ENCODE assay signal across 13 cellular contexts in the genomic region with DNA sequence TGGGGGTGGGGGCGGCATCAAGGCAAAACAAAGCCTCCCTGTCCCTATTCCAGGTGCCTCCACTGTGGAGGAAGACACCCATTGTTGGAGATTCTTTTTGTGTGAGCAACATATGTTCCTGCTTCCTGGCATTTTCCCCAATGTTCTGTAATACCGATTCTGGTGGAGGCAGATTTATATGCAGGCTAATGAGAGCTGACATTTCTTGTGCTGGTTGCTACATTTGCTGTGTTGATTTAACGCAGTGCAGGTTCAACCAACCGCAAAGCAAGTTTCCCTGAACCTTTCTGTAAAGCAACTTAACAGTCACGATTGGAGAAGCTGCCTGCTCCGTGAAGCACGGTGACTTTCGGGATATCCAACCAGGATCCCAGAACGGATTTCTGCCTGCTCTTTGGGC.
DNase-seq lines count a peak whose midpoint lies in the region; ATAC-seq, FAIRE-seq and TF ChIP-seq lines count a peak whose summit lies in the region.
"Had no signal": no experiment of that assay in that cellular context is flagged by ENCODE, and none has a peak within 500 bp of the region (broad histone marks: within the 10 kb centered on the region; RNA-seq: fewer than 3 reads in every experiment).

No MANE protein-coding gene starts in this region.

- no peak for TF ChIP-seq CTCF in MCF 10A (IDR thresholded peaks at IDR 0.05; ENCODE audit: unreplicated experiment)
- TF ChIP-seq CTCF in breast epithelium (IDR thresholded peaks at IDR 0.05), result no peak
- no peak for TF ChIP-seq CTCF in fibroblast of villous mesenchyme (IDR thresholded peaks at IDR 0.05; ENCODE audit: insufficient read depth, low read depth, low read length)
- no peak for TF ChIP-seq CTCF in colonic mucosa (IDR thresholded peaks at IDR 0.05)

- no peaks in the 10 kb centered on the region for H3K9me3 ChIP-seq in breast epithelium
- H3K9me3 ChIP-seq in colonic mucosa, result no peaks in the 10 kb centered on the region
- H3K9me3 ChIP-seq: lower lobe of right lung had no signal

- no peak overlapping the region for H3K27ac ChIP-seq in breast epithelium
- H3K27ac ChIP-seq in colonic mucosa, result no peak overlapping the region
- H3K27ac ChIP-seq: lower lobe of right lung had no signal

- POLR2A ChIA-PET in MCF 10A (lab: Yijun Ruan, JAX), result interaction anchor here (0.6 kb wide), 2 partner anchors 22 to 41 kb away, joined by 3 read pairs; no protein-coding TSS in a partner anchor

- no peaks in the 10 kb centered on the region for H3K27me3 Mint-ChIP-seq in MCF 10A (ENCODE audit: insufficient read depth, unreplicated experiment)

- H3K36me3 ChIP-seq in breast epithelium (no peaks in the 10 kb centered on the region), colonic mucosa (no peaks in the 10 kb centered on the region)
- H3K36me3 ChIP-seq: lower lobe of right lung had no signal

- intact Hi-C loops in MCF 10A (cut with micrococcal nuclease), result no loop called here
- intact Hi-C loops in breast epithelium (cut with DNase I; ENCODE audit: low total_unique reads), result no loop called here
- intact Hi-C loops in left cardiac atrium (cut with DNase I), result no loop called here
- intact Hi-C loops in colonic mucosa (cut with DNase I), result no loop called here

- H3K27ac Mint-ChIP-seq in MCF 10A (ENCODE audit: low read depth, unreplicated experiment), result no peak overlapping the region

- H3K4me1 ChIP-seq in breast epithelium (no peaks in the 10 kb centered on the region), colonic mucosa (no peaks in the 10 kb centered on the region)
- H3K4me1 ChIP-seq: lower lobe of right lung had no signal

- ATAC-seq in SK-N-SH treated with all-trans-retinoic acid at 6 μM for 48 hours (peak; percentile 56; the same call in 2 of the 3 replicates), left cardiac atrium (no peak)
- ATAC-seq: lower lobe of right lung had no signal

- no peak for FAIRE-seq in urothelium cell line (lab: Jason Lieb, UNC)
- FAIRE-seq: colon had no signal

- peak overlapping the region; percentile 37 for H3K4me3 Mint-ChIP-seq in MCF 10A (ENCODE audit: unreplicated experiment)

- no peak for TF ChIP-seq POLR2A in breast epithelium (IDR thresholded peaks at IDR 0.05)

- DNase-seq in MCF 10A (ENCODE audit: unreplicated experiment) (peak; percentile 65), breast epithelium (ENCODE audit: low spot score in 2 of 2) (no peak), fibroblast of villous mesenchyme (ENCODE audit: low read depth) (peak; percentile 5), urothelium cell line (ENCODE audit: low spot score) (peak; percentile 69), left cardiac atrium (no peak), colonic mucosa (no peak), amygdala (lab: John Stamatoyannopoulos, UW) (no peak)
- DNase-seq: activated gamma-delta T cell, AML-193, lower lobe of right lung, T-helper 1 cell had no signal

- H3K27me3 ChIP-seq in breast epithelium (no peaks in the 10 kb centered on the region), colonic mucosa (no peaks in the 10 kb centered on the region)

- H3K4me1 Mint-ChIP-seq in MCF 10A (ENCODE audit: insufficient read depth, unreplicated experiment), result peaks cover 35% of the 10 kb centered on the region

- H3K4me3 ChIP-seq in breast epithelium (no peak overlapping the region), fibroblast of villous mesenchyme (ENCODE audit: low read depth, low read length) (no peak overlapping the region), colonic mucosa (no peak overlapping the region)
- H3K4me3 ChIP-seq: lower lobe of right lung had no signal

- no peaks in the 10 kb centered on the region for H3K36me3 Mint-ChIP-seq in MCF 10A (ENCODE audit: insufficient read depth, unreplicated experiment)

- CTCF ChIA-PET in MCF 10A (lab: Yijun Ruan, JAX), result interaction anchor here (0.7 kb wide), 1 partner anchor 20 kb away, joined by 3 read pairs; no protein-coding TSS in a partner anchor

- no peak overlapping the region for H3K9ac ChIP-seq in colonic mucosa (ENCODE audit: low read depth in 2 of 2, low read length in 2 of 2)

- BruUV-seq in MCF 10A (replicated peaks; lab: Mats Ljungman, UMichigan), result no TSS peak

- H3K9me3 Mint-ChIP-seq in MCF 10A (ENCODE audit: unreplicated experiment), result no peaks in the 10 kb centered on the region

TF ChIP-seq in SK-N-SH treated with all-trans-retinoic acid at 6 μM for 48 hours, 23 proteins besides CTCF, POLR2A, EP300 and RAD21:
- TF ChIP-seq BACH2 (CRISPR knock-in tag; IDR thresholded peaks at IDR 0.05; ENCODE audit: borderline replicate concordance), result no peak
- no peak for TF ChIP-seq ZNF70 (CRISPR knock-in tag; IDR thresholded peaks at IDR 0.05)
- no peak for TF ChIP-seq ZFP30 (CRISPR knock-in tag; IDR thresholded peaks at IDR 0.05)
- no peak for TF ChIP-seq ZNF8 (CRISPR knock-in tag; IDR thresholded peaks at IDR 0.05)
- TF ChIP-seq TCF4 (CRISPR knock-in tag; IDR thresholded peaks at IDR 0.05; ENCODE audit: borderline replicate concordance), result 0 out of 2 replicates have a peak, but pooled peaks have one; percentile 16
- TF ChIP-seq ISL1 (CRISPR knock-in tag; IDR thresholded peaks at IDR 0.05), result peak; percentile 45; the same call in 1 of the 2 replicates
- TF ChIP-seq, protein P1, sequence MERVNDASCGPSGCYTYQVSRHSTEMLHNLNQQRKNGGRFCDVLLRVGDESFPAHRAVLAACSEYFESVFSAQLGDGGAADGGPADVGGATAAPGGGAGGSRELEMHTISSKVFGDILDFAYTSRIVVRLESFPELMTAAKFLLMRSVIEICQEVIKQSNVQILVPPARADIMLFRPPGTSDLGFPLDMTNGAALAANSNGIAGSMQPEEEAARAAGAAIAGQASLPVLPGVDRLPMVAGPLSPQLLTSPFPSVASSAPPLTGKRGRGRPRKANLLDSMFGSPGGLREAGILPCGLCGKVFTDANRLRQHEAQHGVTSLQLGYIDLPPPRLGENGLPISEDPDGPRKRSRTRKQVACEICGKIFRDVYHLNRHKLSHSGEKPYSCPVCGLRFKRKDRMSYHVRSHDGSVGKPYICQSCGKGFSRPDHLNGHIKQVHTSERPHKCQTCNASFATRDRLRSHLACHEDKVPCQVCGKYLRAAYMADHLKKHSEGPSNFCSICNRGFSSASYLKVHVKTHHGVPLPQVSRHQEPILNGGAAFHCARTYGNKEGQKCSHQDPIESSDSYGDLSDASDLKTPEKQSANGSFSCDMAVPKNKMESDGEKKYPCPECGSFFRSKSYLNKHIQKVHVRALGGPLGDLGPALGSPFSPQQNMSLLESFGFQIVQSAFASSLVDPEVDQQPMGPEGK (CRISPR knock-in tag; IDR thresholded peaks at IDR 0.05; ENCODE audit: borderline replicate concordance), result peak; percentile 50; the same call in 1 of the 2 replicates

Comparison
In these comparisons a context has a peak if more than half of its experiments do, and no peak if none do; other contexts are left out.
1. DNase-seq: peak in MCF 10A (single experiment), fibroblast of villous mesenchyme (single experiment) and urothelium cell line (single experiment); none in breast epithelium (0 of 2), left cardiac atrium (single experiment), colonic mucosa (single experiment) and amygdala (0 of 56).